ENCODE assay signal across 1 cellular context in the genomic region with DNA sequence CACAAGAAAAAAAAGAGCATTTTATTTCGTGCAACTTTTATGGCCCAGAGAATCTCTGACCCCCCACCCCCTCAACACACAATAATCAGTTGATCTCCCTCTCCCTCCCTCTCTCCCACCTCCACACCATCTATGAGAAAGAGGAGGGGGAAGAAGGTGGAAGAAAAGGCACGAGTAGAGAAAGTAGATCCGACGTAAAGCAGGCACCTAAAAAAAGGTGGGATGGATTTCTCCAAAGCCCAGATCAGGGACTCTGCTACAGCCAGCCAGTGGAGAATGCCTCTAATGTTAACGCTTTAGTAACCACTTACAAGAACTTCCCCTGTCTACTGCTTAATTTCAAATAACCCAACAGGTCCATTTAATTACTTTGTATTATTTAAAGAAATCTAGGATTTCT.
TF ChIP-seq lines count a peak whose summit lies in the region.

No MANE protein-coding gene starts in this region.

TF ChIP-seq in WTC11, 78 proteins besides CTCF, POLR2A, EP300 and RAD21 (continued from another document):
- TF ChIP-seq, protein P1, sequence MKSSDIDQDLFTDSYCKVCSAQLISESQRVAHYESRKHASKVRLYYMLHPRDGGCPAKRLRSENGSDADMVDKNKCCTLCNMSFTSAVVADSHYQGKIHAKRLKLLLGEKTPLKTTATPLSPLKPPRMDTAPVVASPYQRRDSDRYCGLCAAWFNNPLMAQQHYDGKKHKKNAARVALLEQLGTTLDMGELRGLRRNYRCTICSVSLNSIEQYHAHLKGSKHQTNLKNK (CRISPR knock-in tag; IDR thresholded peaks at IDR 0.05), result no peak
- 0 out of 2 replicates have a peak, but pooled peaks have one; percentile 35 for TF ChIP-seq SP1 (CRISPR knock-in tag; conservative IDR thresholded peaks at IDR 0.05)
- TF ChIP-seq, protein P2, sequence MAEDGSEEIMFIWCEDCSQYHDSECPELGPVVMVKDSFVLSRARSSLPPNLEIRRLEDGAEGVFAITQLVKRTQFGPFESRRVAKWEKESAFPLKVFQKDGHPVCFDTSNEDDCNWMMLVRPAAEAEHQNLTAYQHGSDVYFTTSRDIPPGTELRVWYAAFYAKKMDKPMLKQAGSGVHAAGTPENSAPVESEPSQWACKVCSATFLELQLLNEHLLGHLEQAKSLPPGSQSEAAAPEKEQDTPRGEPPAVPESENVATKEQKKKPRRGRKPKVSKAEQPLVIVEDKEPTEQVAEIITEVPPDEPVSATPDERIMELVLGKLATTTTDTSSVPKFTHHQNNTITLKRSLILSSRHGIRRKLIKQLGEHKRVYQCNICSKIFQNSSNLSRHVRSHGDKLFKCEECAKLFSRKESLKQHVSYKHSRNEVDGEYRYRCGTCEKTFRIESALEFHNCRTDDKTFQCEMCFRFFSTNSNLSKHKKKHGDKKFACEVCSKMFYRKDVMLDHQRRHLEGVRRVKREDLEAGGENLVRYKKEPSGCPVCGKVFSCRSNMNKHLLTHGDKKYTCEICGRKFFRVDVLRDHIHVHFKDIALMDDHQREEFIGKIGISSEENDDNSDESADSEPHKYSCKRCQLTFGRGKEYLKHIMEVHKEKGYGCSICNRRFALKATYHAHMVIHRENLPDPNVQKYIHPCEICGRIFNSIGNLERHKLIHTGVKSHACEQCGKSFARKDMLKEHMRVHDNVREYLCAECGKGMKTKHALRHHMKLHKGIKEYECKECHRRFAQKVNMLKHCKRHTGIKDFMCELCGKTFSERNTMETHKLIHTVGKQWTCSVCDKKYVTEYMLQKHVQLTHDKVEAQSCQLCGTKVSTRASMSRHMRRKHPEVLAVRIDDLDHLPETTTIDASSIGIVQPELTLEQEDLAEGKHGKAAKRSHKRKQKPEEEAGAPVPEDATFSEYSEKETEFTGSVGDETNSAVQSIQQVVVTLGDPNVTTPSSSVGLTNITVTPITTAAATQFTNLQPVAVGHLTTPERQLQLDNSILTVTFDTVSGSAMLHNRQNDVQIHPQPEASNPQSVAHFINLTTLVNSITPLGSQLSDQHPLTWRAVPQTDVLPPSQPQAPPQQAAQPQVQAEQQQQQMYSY (CRISPR knock-in tag; IDR thresholded peaks at IDR 0.05), result peak; percentile 96
- TF ChIP-seq ZNF219 (CRISPR knock-in tag; IDR thresholded peaks at IDR 0.05; ENCODE audit: borderline replicate concordance), result no peak
- no peak for TF ChIP-seq ZNF416 (CRISPR knock-in tag; IDR thresholded peaks at IDR 0.05)
